In the genomic region with DNA sequence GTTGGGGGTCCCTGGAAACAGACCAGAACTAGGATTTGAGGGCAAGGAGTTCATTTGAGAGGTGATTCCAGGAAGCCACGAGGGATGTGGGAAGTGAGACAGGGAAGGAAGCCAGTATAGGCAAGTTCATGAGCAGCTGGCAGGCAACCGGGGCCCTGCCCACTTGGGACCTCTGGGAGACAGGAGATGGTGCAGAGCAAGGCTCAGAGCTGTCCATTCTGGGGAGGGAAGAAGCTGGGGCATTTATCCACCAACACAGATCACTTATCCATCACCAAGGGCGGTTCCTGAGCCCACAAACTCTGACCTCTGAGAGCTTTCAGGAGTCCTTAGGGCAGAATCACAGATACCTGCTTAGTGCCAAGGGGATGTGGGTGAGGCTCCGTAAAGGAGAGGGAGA, we compare ENCODE assay signal across 18 cellular contexts. TPM values are rescaled to one million over a fixed set of nuclear protein-coding genes. Genes with fewer than 3 reads are reported as not detected.
"Had no signal": no experiment of that assay in that cellular context is flagged by ENCODE, and none has a peak within 500 bp of the region (broad histone marks: within the 10 kb centered on the region; RNA-seq: fewer than 3 reads in every experiment).

No MANE protein-coding gene starts in this region.

- DNase-seq: activated B cell treated with CpG ODN at 0.5 μM for 24 hours; activated CD4-positive, alpha-beta T cell treated with anti-CD3 and anti-CD28 coated beads for 48 hours; activated CD8-positive, alpha-beta T cell treated with anti-CD3 and anti-CD28 coated beads for 36 hours; activated effector memory CD4-positive, alpha-beta T cell treated with Interleukin-2 at 50 U/mL for 16 hours; activated T-cell treated with anti-CD3 and anti-CD28 coated beads, Interleukin-2, amount 50 U/mL, for 4 hours; amniotic stem cell; caudate nucleus; hippocampal formation; left ventricle myocardium superior; mesendoderm; occipital lobe; right cardiac atrium; stimulated activated CD4-positive, alpha-beta T cell treated with anti-CD3 and anti-CD28 coated beads, Interleukin-4, amount 100 ng/mL, for 24 hours; stimulated activated naive CD4-positive, alpha-beta T cell; tibial artery had no signal

- H3K27me3 ChIP-seq: vagina had no signal

- H3K9me3 ChIP-seq: tibial artery, vagina had no signal

- H3K4me3 ChIP-seq: skin epidermis, tibial artery, vagina had no signal

- H3K36me3 ChIP-seq: tibial artery, vagina had no signal

- H3K4me1 ChIP-seq: tibial artery had no signal

- H3K27ac ChIP-seq: tibial artery, vagina had no signal

- ATAC-seq: activated CD8-positive, alpha-beta T cell treated with anti-CD3 and anti-CD28 coated beads for 36 hours; activated T-cell treated with anti-CD3 and anti-CD28 coated beads, Interleukin-2, amount 50 U/mL, for 4 hours; left ventricle myocardium superior; right cardiac atrium had no signal

RNA-seq across cellular contexts. Expression of a gene that starts 16.8 kb away (rescaled TPM):
- total RNA-seq: activated B cell treated with CpG ODN at 0.5 μM for 24 hours; activated CD8-positive, alpha-beta T cell treated with anti-CD3 and anti-CD28 coated beads for 36 hours; activated T-cell treated with anti-CD3 and anti-CD28 coated beads, Interleukin-2, amount 50 U/mL, for 4 hours; occipital lobe; progenitor cell of endocrine pancreas had no signal
